ENCODE assay signal across 8 cellular contexts in the genomic region with DNA sequence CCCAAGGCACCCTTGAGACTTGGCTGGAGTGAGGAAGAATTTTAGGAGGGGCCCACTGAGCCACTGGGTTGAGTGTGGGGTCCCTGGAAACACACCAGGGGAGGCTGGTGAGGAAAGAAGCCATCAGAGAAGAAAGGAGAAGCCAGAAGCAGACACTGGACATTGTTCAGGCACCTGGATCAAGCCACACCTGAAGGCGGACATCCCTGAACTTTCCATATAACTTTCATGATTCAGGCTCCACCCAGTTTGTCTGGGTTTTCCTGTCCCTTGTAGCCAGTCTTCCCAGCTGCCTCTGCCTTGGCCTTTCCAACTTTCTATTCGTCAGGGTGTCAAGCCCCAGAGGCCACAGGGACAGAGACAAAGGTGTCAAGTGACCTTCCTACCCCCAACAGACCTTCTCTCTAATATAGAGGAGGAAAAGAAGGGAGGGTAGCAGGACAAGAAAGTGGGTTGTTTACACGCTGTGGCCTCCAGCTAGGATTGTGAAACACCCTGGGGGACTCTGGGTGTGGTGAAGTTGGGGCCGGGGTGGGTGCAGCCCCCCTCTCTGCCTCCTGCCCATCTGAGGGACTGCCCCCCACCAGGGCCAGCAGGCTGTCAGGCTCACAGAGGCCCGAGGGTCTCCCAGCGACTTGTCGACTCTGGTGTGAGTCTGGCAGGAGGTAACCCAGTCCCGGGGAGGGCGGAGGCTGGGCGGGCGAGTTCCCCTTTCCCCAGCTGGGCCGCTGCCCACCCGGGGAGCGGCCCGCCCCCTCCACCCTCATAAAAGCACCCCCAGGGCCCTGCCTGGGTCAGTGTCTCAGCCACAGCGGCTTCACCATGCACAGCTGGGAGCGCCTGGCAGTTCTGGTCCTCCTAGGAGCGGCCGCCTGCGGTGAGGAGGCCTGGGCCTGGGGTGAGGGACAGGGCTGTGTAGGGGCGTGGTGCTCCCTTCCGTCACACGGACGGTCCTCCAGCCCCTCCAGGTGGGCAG. TPM values are rescaled to one million over a fixed set of nuclear protein-coding genes. Genes with fewer than 3 reads are reported as not detected.
A peak's percentile ranks its signal among the peaks of the same experiment; 100 is the strongest.
DNase-seq lines count a peak whose midpoint lies in the region; ATAC-seq and TF ChIP-seq lines count a peak whose summit lies in the region.

Gene CFD, plus strand, starts transcription at position 797 of the 976 bp plus-strand sequence. Its CDS starts 26 bp downstream, at position 823.

- TF ChIP-seq POLR2A in right lobe of liver (IDR thresholded peaks at IDR 0.05), result peak; percentile 57

- H3K9me3 ChIP-seq in right lobe of liver (no peaks in the 10 kb centered on the region), thymus (ENCODE audit: control insufficient read depth) (peaks cover 2% of the 10 kb centered on the region)

- H3K27ac ChIP-seq in right lobe of liver (no peak within 1 kb of the TSS), thymus (ENCODE audit: low read depth) (no peak within 1 kb of the TSS)

- H3K4me1 ChIP-seq in right lobe of liver, result no peaks in the 10 kb centered on the region
- H3K4me1 ChIP-seq in thymus (ENCODE audit: control insufficient read depth, insufficient read depth, low read length), result peaks cover 9% of the 10 kb centered on the region

- in situ Hi-C loops in astrocyte of the cerebellum (cut with HindIII; ENCODE audit: low sequenced_read_pairs), result no loop called here

- ATAC-seq in right lobe of liver, result peak; percentile 21 to 54 (median 32)
- no peak for ATAC-seq in HG03135 (IDR thresholded peaks at IDR 0.05; ENCODE audit: unreplicated experiment)

- H3K4me3 ChIP-seq in astrocyte of the cerebellum (ENCODE audit: low read depth, low read length) (peak within 1 kb of the TSS; percentile 32), right lobe of liver (peak within 1 kb of the TSS in 1 of 3 donors; percentile 24), thymus (ENCODE audit: low read length) (no peak within 1 kb of the TSS)

- DNase-seq in SKM-1 treated with dmso at 0.1 percent for 144 hours (lab: John Stamatoyannopoulos, UW; ENCODE audit: unreplicated experiment), result peak; percentile 52
- DNase-seq in SKM-1 (lab: John Stamatoyannopoulos, UW; ENCODE audit: unreplicated experiment), result no peak
- DNase-seq in astrocyte of the cerebellum (ENCODE audit: low read depth), result no peak
- DNase-seq in right lobe of liver, result peak in 1 of 3 donors; percentile 58
- DNase-seq in GOT3 (lab: John Stamatoyannopoulos, UW), result no peak
- DNase-seq in putamen (ENCODE audit: low spot score), result no peak

- intact Hi-C loops in right lobe of liver (cut with DNase I), result loop anchor here (10.0 kb wide), 2 partner anchors 116 to 136 kb away; no protein-coding TSS in a partner anchor

- H3K36me3 ChIP-seq in right lobe of liver, result no peaks in the 10 kb centered on the region
- H3K36me3 ChIP-seq in thymus (ENCODE audit: control insufficient read depth, insufficient read depth), result no peaks in the 10 kb centered on the region

- 10% methylated on average over 2 of the region's 24 CpGs for WGBS in right lobe of liver (ENCODE audit: insufficient coverage, low coverage, low lambda C conversion rate, missing lambda C conversion rate)
- 25% methylated on average over 24 of the region's 24 CpGs for WGBS in thymus

- TF ChIP-seq CTCF in astrocyte of the cerebellum (IDR thresholded peaks at IDR 0.05; ENCODE audit: low read depth, low read length, missing control alignments) (no peak), right lobe of liver (IDR thresholded peaks at IDR 0.05) (no peak)

- H3K27me3 ChIP-seq in right lobe of liver, result no peaks in the 10 kb centered on the region
- H3K27me3 ChIP-seq in thymus (ENCODE audit: control insufficient read depth, insufficient read depth), result peaks cover 43% of the 10 kb centered on the region

RNA-seq across cellular contexts. Expression of gene CFD, which starts in this region (rescaled TPM):
- 1 to 10 TPM; 3.5 to 9.6 (median 7.8) TPM for total RNA-seq in right lobe of liver
- 40.0 TPM for polyA plus RNA-seq in thymus
